15 cellular contexts compared by ENCODE assay signal in the genomic region with DNA sequence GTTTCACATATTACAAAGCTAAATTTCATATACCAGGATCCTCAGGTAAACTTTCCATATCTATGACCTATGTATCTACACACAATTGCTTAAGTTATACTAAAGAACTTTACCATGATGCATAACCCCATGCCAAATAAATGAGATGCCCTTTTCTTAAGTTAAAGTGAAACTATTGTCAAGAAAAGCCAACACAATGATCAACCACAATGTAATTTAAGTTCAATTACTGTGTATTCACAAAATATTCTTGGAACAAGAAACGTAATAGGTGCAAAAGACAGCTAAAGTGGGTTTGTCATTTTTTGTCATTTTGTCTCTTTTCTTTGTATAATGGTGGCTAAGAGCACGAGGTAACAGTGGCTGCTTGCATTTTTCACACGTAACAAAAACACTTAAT. TPM values are rescaled to one million over a fixed set of nuclear protein-coding genes. Genes with fewer than 3 reads are reported as not detected.
DNase-seq lines count a peak whose midpoint lies in the region; ATAC-seq lines count a peak whose summit lies in the region.
"Had no signal": no experiment of that assay in that cellular context is flagged by ENCODE, and none has a peak within 500 bp of the region (broad histone marks: within the 10 kb centered on the region; RNA-seq: fewer than 3 reads in every experiment).

No MANE protein-coding gene starts in this region.

- no peak for DNase-seq in activated CD4-positive, alpha-beta T cell treated with anti-CD3 and anti-CD28 coated beads, Interleukin-2, amount 10 ng/mL, durations not matched to agents 24 days and 14 days
- no peak for DNase-seq in activated CD4-positive, alpha-beta T cell treated with anti-CD3 and anti-CD28 coated beads for 48 hours
- no peak for DNase-seq in activated naive CD4-positive, alpha-beta T cell treated with anti-CD3 and anti-CD28 coated beads, Interleukin-2, amount 50 U/mL, for 72 hours (ENCODE audit: low spot score in 2 of 2)
- DNase-seq in natural killer cell treated with Interleukin-12 subunit alpha and Interleukin-12 subunit beta and Interleukin-15 and Interleukin-18, amount 100 ng/mL, for 72 hours (ENCODE audit: low spot score): no peak
- no peak for DNase-seq in stimulated activated CD4-positive, alpha-beta T cell treated with anti-CD3 and anti-CD28 coated beads, Interleukin-4, amount 100 ng/mL, for 4 hours
- DNase-seq in stimulated activated CD8-positive, alpha-beta memory T cell treated with anti-CD3 and anti-CD28 coated beads, Interleukin-4, amount 100 ng/mL, for 48 hours: no peak
- DNase-seq in retina: no peak
- DNase-seq: DMS79 treated with DMSO at 0.1 percent for 48 hours; glutamatergic neuron; NCI-H146; nephron progenitor cell; stimulated activated CD4-positive, alpha-beta T cell treated with anti-CD3 and anti-CD28 coated beads, Interleukin-12 subunit alpha, Interleukin-12 subunit beta, amount 100 ng/mL, for 4 hours; stomach had no signal

- H3K27ac Mint-ChIP-seq in activated CD4-positive, alpha-beta T cell treated with anti-CD3 and anti-CD28 coated beads, Interleukin-2, amount 10 ng/mL, durations not matched to agents 24 days and 14 days: peak overlapping the region; percentile 85
- H3K27ac Mint-ChIP-seq in IgD-negative memory B cell: peak overlapping the region; percentile 24 to 88 (median 78)
- H3K27ac Mint-ChIP-seq in activated naive CD4-positive, alpha-beta T cell treated with anti-CD3 and anti-CD28 coated beads, Interleukin-2, amount 50 U/mL, for 72 hours: peak overlapping the region; percentile 85 to 90
- peak overlapping the region; percentile 78 to 84 for H3K27ac Mint-ChIP-seq in natural killer cell treated with Interleukin-12 subunit alpha and Interleukin-12 subunit beta and Interleukin-15 and Interleukin-18, amount 100 ng/mL, for 72 hours
- H3K27ac Mint-ChIP-seq: nephron progenitor cell had no signal

- H3K4me1 Mint-ChIP-seq in activated CD4-positive, alpha-beta T cell treated with anti-CD3 and anti-CD28 coated beads, Interleukin-2, amount 10 ng/mL, durations not matched to agents 24 days and 14 days: peaks cover 52% of the 10 kb centered on the region
- peaks cover 51 to 61% (median 55%) of the 10 kb centered on the region in 3 donors for H3K4me1 Mint-ChIP-seq in IgD-negative memory B cell
- peaks cover 20 to 55% of the 10 kb centered on the region in 2 donors for H3K4me1 Mint-ChIP-seq in natural killer cell treated with Interleukin-12 subunit alpha and Interleukin-12 subunit beta and Interleukin-15 and Interleukin-18, amount 100 ng/mL, for 72 hours (ENCODE audit: low read depth in 2 of 2)

- H3K36me3 Mint-ChIP-seq in activated CD4-positive, alpha-beta T cell treated with anti-CD3 and anti-CD28 coated beads, Interleukin-2, amount 10 ng/mL, durations not matched to agents 24 days and 14 days (ENCODE audit: low read depth): peaks cover 47% of the 10 kb centered on the region
- peaks cover 4% of the 10 kb centered on the region for H3K36me3 Mint-ChIP-seq in IgD-negative memory B cell
- H3K36me3 Mint-ChIP-seq in activated naive CD4-positive, alpha-beta T cell treated with anti-CD3 and anti-CD28 coated beads, Interleukin-2, amount 50 U/mL, for 72 hours: peaks cover 6 to 38% of the 10 kb centered on the region in 2 donors
- peaks cover 7% of the 10 kb centered on the region for H3K36me3 Mint-ChIP-seq in natural killer cell treated with Interleukin-12 subunit alpha and Interleukin-12 subunit beta and Interleukin-15 and Interleukin-18, amount 100 ng/mL, for 72 hours

- ATAC-seq in activated naive CD4-positive, alpha-beta T cell treated with anti-CD3 and anti-CD28 coated beads, Interleukin-2, amount 50 U/mL, for 72 hours: no peak
- ATAC-seq in natural killer cell treated with Interleukin-12 subunit alpha and Interleukin-12 subunit beta and Interleukin-15 and Interleukin-18, amount 100 ng/mL, for 72 hours: peak; percentile 36 to 42
- ATAC-seq: SK-N-SH treated with all-trans-retinoic acid at 6 μM for 48 hours had no signal

- no peaks in the 10 kb centered on the region for H3K9me3 Mint-ChIP-seq in activated CD4-positive, alpha-beta T cell treated with anti-CD3 and anti-CD28 coated beads, Interleukin-2, amount 10 ng/mL, durations not matched to agents 24 days and 14 days
- H3K9me3 Mint-ChIP-seq in IgD-negative memory B cell: no peaks in the 10 kb centered on the region
- H3K9me3 Mint-ChIP-seq in activated naive CD4-positive, alpha-beta T cell treated with anti-CD3 and anti-CD28 coated beads, Interleukin-2, amount 50 U/mL, for 72 hours: no peaks in the 10 kb centered on the region
- H3K9me3 Mint-ChIP-seq in natural killer cell treated with Interleukin-12 subunit alpha and Interleukin-12 subunit beta and Interleukin-15 and Interleukin-18, amount 100 ng/mL, for 72 hours: no peaks in the 10 kb centered on the region
- H3K9me3 Mint-ChIP-seq: nephron progenitor cell had no signal

- H3K4me3 Mint-ChIP-seq in activated CD4-positive, alpha-beta T cell treated with anti-CD3 and anti-CD28 coated beads, Interleukin-2, amount 10 ng/mL, durations not matched to agents 24 days and 14 days: peak overlapping the region; percentile 85
- H3K4me3 Mint-ChIP-seq in IgD-negative memory B cell: peak overlapping the region in 3 of 4 donors; percentile 41 to 91 (median 57)
- H3K4me3 Mint-ChIP-seq in natural killer cell treated with Interleukin-12 subunit alpha and Interleukin-12 subunit beta and Interleukin-15 and Interleukin-18, amount 100 ng/mL, for 72 hours: peak overlapping the region; percentile 74
- H3K4me3 Mint-ChIP-seq: nephron progenitor cell had no signal

- intact Hi-C loops in activated CD4-positive, alpha-beta T cell treated with anti-CD3 and anti-CD28 coated beads, Interleukin-2, amount 10 ng/mL, durations not matched to agents 24 days and 14 days (cut with micrococcal nuclease): loop anchor here (5.0 kb wide), 1 partner anchor 160 kb away; the partner anchor contains the start of gene SHLD1

- H3K27me3 Mint-ChIP-seq in activated CD4-positive, alpha-beta T cell treated with anti-CD3 and anti-CD28 coated beads, Interleukin-2, amount 10 ng/mL, durations not matched to agents 24 days and 14 days: no peaks in the 10 kb centered on the region
- no peaks in the 10 kb centered on the region for H3K27me3 Mint-ChIP-seq in IgD-negative memory B cell
- no peaks in the 10 kb centered on the region for H3K27me3 Mint-ChIP-seq in natural killer cell treated with Interleukin-12 subunit alpha and Interleukin-12 subunit beta and Interleukin-15 and Interleukin-18, amount 100 ng/mL, for 72 hours

RNA-seq across cellular contexts. Expression of gene GPCPD1, which starts 18.6 kb away (rescaled TPM):
- 34.8 and 37.7 TPM in 2 replicates for total RNA-seq in activated CD4-positive, alpha-beta T cell treated with anti-CD3 and anti-CD28 coated beads, Interleukin-2, amount 10 ng/mL, durations not matched to agents 24 days and 14 days
- polyA plus RNA-seq in IgD-negative memory B cell: 48.0 TPM
- total RNA-seq in activated naive CD4-positive, alpha-beta T cell treated with anti-CD3 and anti-CD28 coated beads, Interleukin-2, amount 50 U/mL, for 72 hours: 10 to 100 TPM; 27.1 to 64.9 TPM
- 10 to 100 TPM; 37.7 to 42.7 TPM for total RNA-seq in natural killer cell treated with Interleukin-12 subunit alpha and Interleukin-12 subunit beta and Interleukin-15 and Interleukin-18, amount 100 ng/mL, for 72 hours

Comparison
In these comparisons a context has a peak if more than half of its experiments do, and no peak if none do; other contexts are left out.
1. ATAC-seq: peak in natural killer cell treated with Interleukin-12 subunit alpha and Interleukin-12 subunit beta and Interleukin-15 and Interleukin-18, amount 100 ng/mL, for 72 hours (2 of 2); none in activated naive CD4-positive, alpha-beta T cell treated with anti-CD3 and anti-CD28 coated beads, Interleukin-2, amount 50 U/mL, for 72 hours (0 of 2).
2. Peak in every context shown above with its lines, with median percentiles within 50 percentile points of each other: H3K27ac Mint-ChIP-seq and H3K4me3 Mint-ChIP-seq.